Comparison of ENCODE assay signal across 8 cellular contexts in the genomic region with DNA sequence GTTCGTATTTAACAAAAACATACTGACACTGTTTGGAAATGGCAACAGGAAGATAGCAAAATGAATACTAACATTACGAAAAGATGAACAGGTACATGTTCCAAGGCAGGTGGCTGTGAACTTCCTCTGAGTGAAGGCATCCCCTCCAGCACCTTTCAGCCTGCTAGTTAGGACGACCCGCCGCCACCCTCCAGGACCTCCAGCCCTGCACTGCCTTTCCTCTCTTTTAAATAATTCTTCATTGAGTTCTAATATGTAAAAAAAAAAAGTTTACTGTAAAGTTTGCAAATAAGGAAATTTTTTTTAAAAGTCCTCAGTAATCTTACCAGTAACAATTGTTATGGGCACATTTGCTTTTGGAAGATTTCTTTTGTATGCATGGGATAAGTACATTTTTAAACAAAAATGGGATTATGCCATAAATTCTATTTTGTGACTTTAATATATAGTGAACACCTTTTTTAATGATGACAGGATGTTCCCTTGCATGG. TPM values are rescaled to one million over a fixed set of nuclear protein-coding genes. Genes with fewer than 3 reads are reported as not detected.
DNase-seq lines count a peak whose midpoint lies in the region; ATAC-seq and TF ChIP-seq lines count a peak whose summit lies in the region.

No MANE protein-coding gene starts in this region.

- H3K27ac Mint-ChIP-seq in CD4-positive, alpha-beta T cell: peak overlapping the region; percentile 96

- CTCF ChIA-PET in CD4-positive, alpha-beta T cell (lab: Charles Lee): interaction anchor here (1.8 to 2.2 kb wide), 2 partner anchors 12 to 40 kb away, joined by 4 to 9 read pairs; no protein-coding TSS in a partner anchor

- H3K27me3 ChIP-seq in CD4-positive, alpha-beta T cell (ENCODE audit: control insufficient read depth, insufficient read depth, low read length): no peaks in the 10 kb centered on the region
- H3K27me3 ChIP-seq in endocrine pancreas (ENCODE audit: control insufficient read depth, insufficient read depth, low read length) (no peaks in the 10 kb centered on the region), neutrophil (no peaks in the 10 kb centered on the region)

- H3K4me1 ChIP-seq in endocrine pancreas (ENCODE audit: control insufficient read depth, insufficient read depth, low read length): peaks cover 16% of the 10 kb centered on the region
- peaks cover 71 to 77% of the 10 kb centered on the region in 2 experiments for H3K4me1 ChIP-seq in neutrophil (ENCODE audit: control insufficient read depth in 1 of 2, insufficient read depth in 1 of 2, low read depth in 1 of 2, low read length in 1 of 2)

- peak in 1 of 10 experiments; percentile 43 for DNase-seq in CD4-positive, alpha-beta T cell
- peak; percentile 69 for DNase-seq in RPMI8226
- no peak for DNase-seq in NCI-H1436 (lab: John Stamatoyannopoulos, UW)
- no peak for DNase-seq in ureter (ENCODE audit: low spot score)
- no peak for DNase-seq in NOMO-1 treated with dmso at 0.1 percent for 144 hours (lab: John Stamatoyannopoulos, UW; ENCODE audit: unreplicated experiment)
- DNase-seq in NCI-H1694 treated with DMSO at 0.1 percent for 48 hours (lab: John Stamatoyannopoulos, UW): no peak

- H3K36me3 ChIP-seq in endocrine pancreas (ENCODE audit: control insufficient read depth, insufficient read depth, low read length) (no peaks in the 10 kb centered on the region), neutrophil (peaks cover 69% of the 10 kb centered on the region)

- intact Hi-C loops in CD4-positive, alpha-beta T cell (cut with DNase I, micrococcal nuclease): loop anchor here in 1 of 2 experiments (1.0 kb wide), 1 partner anchor 11 kb away; no protein-coding TSS in a partner anchor

- no peak for ATAC-seq in CD4-positive, alpha-beta T cell (ENCODE audit: poor library complexity)

- POLR2A ChIA-PET in CD4-positive, alpha-beta T cell (lab: Charles Lee): interaction anchor here (0.9 to 20.7 kb wide), 3 partner anchors 11 to 75 kb away, joined by 4 to 3042 read pairs (median 260); partner anchors contain the start of genes MALAT1 and NEAT1

- peak overlapping the region; percentile 92 for H3K4me3 Mint-ChIP-seq in CD4-positive, alpha-beta T cell

- no peak overlapping the region for H3K9ac ChIP-seq in endocrine pancreas (ENCODE audit: control insufficient read depth, insufficient read depth, low read length)

- H3K27ac ChIP-seq in CD4-positive, alpha-beta T cell (ENCODE audit: low read depth, low read length): peak overlapping the region; percentile 99
- H3K27ac ChIP-seq in neutrophil: peak overlapping the region; percentile 97

- peaks cover 61% of the 10 kb centered on the region for H3K36me3 Mint-ChIP-seq in CD4-positive, alpha-beta T cell (ENCODE audit: low read depth)

- no peaks in the 10 kb centered on the region for H3K9me3 Mint-ChIP-seq in CD4-positive, alpha-beta T cell

- H3K4me3 ChIP-seq in endocrine pancreas (ENCODE audit: control insufficient read depth, insufficient read depth, low read length) (peak overlapping the region; percentile 32), neutrophil (ENCODE audit: low read depth in 1 of 2, low read length in 1 of 2) (peak overlapping the region; percentile 93 to 95)

- no peaks in the 10 kb centered on the region for H3K9me3 ChIP-seq in CD4-positive, alpha-beta T cell (ENCODE audit: control insufficient read depth, low read length)
- H3K9me3 ChIP-seq in endocrine pancreas (ENCODE audit: control insufficient read depth, low read length) (no peaks in the 10 kb centered on the region), neutrophil (no peaks in the 10 kb centered on the region)

- TF ChIP-seq CTCF in CD4-positive, alpha-beta T cell (IDR thresholded peaks at IDR 0.05): no peak
- no peak for TF ChIP-seq CTCF in neutrophil (IDR thresholded peaks at IDR 0.05)

- H3K4me1 Mint-ChIP-seq in CD4-positive, alpha-beta T cell (ENCODE audit: low read depth): peaks cover 84% of the 10 kb centered on the region

- no peaks in the 10 kb centered on the region for H3K27me3 Mint-ChIP-seq in CD4-positive, alpha-beta T cell

RNA-seq across cellular contexts. Expression of gene NEAT1, which starts 6.0 kb away (rescaled TPM):
- 100 to 1,000 TPM; 221 to 223 TPM for total RNA-seq in CD4-positive, alpha-beta T cell
- 1,155 TPM for total RNA-seq in ureter

RNA-seq across cellular contexts. Expression of gene FRMD8, which starts 42.2 kb away (rescaled TPM):
- 10 to 100 TPM; 19.4 to 25.3 TPM for total RNA-seq in CD4-positive, alpha-beta T cell
- total RNA-seq in ureter: 31.2 TPM

RNA-seq across cellular contexts. Expression of gene SLC25A45, which starts 46.2 kb away (rescaled TPM):
- 10 to 100 TPM; 40.0 to 40.8 TPM for total RNA-seq in CD4-positive, alpha-beta T cell
- total RNA-seq in ureter: 9.4 TPM
